9 cellular contexts compared by ENCODE assay signal in genomic region chr17:76353599-76354316, GRCh38. TPM values are rescaled to one million over a fixed set of nuclear protein-coding genes. Genes with fewer than 3 reads are reported as not detected.
A peak's percentile ranks its signal among the peaks of the same experiment; 100 is the strongest.
DNase-seq lines count a peak whose midpoint lies in the region; ATAC-seq, FAIRE-seq and TF ChIP-seq lines count a peak whose summit lies in the region.
"Had no signal": no experiment of that assay in that cellular context is flagged by ENCODE, and none has a peak within 500 bp of the region (broad histone marks: within the 10 kb centered on the region; RNA-seq: fewer than 3 reads in every experiment).

Gene PRPSAP1, minus strand, starts transcription at chr17:76353916. Its CDS starts 213 bp downstream, at chr17:76353703.

- FAIRE-seq in keratinocyte (lab: Jason Lieb, UNC), result peak; percentile 39
- FAIRE-seq: TTC549 had no signal

- TF ChIP-seq CTCF in keratinocyte (optimal IDR thresholded peaks at IDR 0.05 in 1 of 3, IDR thresholded peaks at IDR 0.05 in 1 of 3, conservative IDR thresholded peaks at IDR 0.05 in 1 of 3; ENCODE audit: extremely low read depth in 1 of 3, insufficient read depth in 2 of 3, low read length in 3 of 3), result peak in 1 of 3 experiments; percentile 31

- peak within 1 kb of the TSS; percentile 97 for H3K27ac ChIP-seq in keratinocyte (ENCODE audit: control insufficient read depth, insufficient read depth, low read length)

- H3K9me3 ChIP-seq in keratinocyte (ENCODE audit: control insufficient read depth, low read depth, low read length), result no peaks in the 10 kb centered on the region

- H2AFZ ChIP-seq in keratinocyte (ENCODE audit: control insufficient read depth, low read length), result peak within 1 kb of the TSS; percentile 98

- peak within 1 kb of the TSS; percentile 94 for H3K9ac ChIP-seq in keratinocyte (ENCODE audit: control insufficient read depth, extremely low read depth, insufficient read depth, low read length)

- peaks cover 23% of the 10 kb centered on the region for H3K79me2 ChIP-seq in keratinocyte (ENCODE audit: control insufficient read depth, insufficient read depth, low read length)

- dilution Hi-C loops in keratinocyte (cut with MboI; ENCODE audit: extremely low pct_ligation_motif_present, low sequenced_read_pairs), result no loop called here

- H3K4me3 ChIP-seq in keratinocyte (ENCODE audit: control insufficient read depth in 2 of 3, extremely low read depth in 1 of 3, insufficient read depth in 2 of 3, low read depth in 1 of 3, low read length in 3 of 3), result peak within 1 kb of the TSS; percentile 57 to 90 (median 79)

- no peaks in the 10 kb centered on the region for H3K27me3 ChIP-seq in keratinocyte (ENCODE audit: control insufficient read depth, extremely low read depth, insufficient read depth, low read length)

- H3K4me2 ChIP-seq in keratinocyte (ENCODE audit: control insufficient read depth, extremely low read depth, insufficient read depth, low read depth, low read length), result peak within 1 kb of the TSS; percentile 94

- no peaks in the 10 kb centered on the region for H3K36me3 ChIP-seq in keratinocyte (ENCODE audit: control insufficient read depth in 2 of 2, extremely low read depth in 1 of 2, insufficient read depth in 2 of 2, low read length in 2 of 2)

- ATAC-seq in GM18873 (IDR thresholded peaks at IDR 0.05; ENCODE audit: low FRiP score, unreplicated experiment) (peak; percentile 76), HG03159 (IDR thresholded peaks at IDR 0.05; ENCODE audit: unreplicated experiment) (peak; percentile 87)

- no peaks in the 10 kb centered on the region for H3K9me1 ChIP-seq in keratinocyte (ENCODE audit: control insufficient read depth, extremely low read depth, insufficient read depth, low read length)

- DNase-seq in AG08395 (ENCODE audit: low spot score) (peak; percentile 94), NCI-H2227 treated with DMSO at 0.1 percent for 48 hours (lab: John Stamatoyannopoulos, UW) (peak; percentile 92), keratinocyte (ENCODE audit: low read depth, low spot score) (peak; percentile 76)
- peak; percentile 59 to 73 (median 64) for DNase-seq in activated CD4-positive, CD25-positive, alpha-beta regulatory T cell (lab: John Stamatoyannopoulos, UW)
- peak; percentile 79 for DNase-seq in central memory CD4-positive, alpha-beta T cell
- peak; percentile 61 to 68 for DNase-seq in stimulated activated CD4-positive, alpha-beta T cell treated with anti-CD3 and anti-CD28 coated beads, Interleukin-15, amount 100 ng/mL, for 1 hour (ENCODE audit: low read depth in 1 of 2, low spot score in 1 of 2)

- H3K4me1 ChIP-seq in keratinocyte (ENCODE audit: control insufficient read depth, extremely low read depth, insufficient read depth, low read length), result peaks cover 16% of the 10 kb centered on the region

- no peaks in the 10 kb centered on the region for H4K20me1 ChIP-seq in keratinocyte (ENCODE audit: control insufficient read depth, extremely low read depth, insufficient read depth, low read length)

RNA-seq across cellular contexts. Expression of gene PRPSAP1, which starts in this region (rescaled TPM):
- polyA plus RNA-seq in keratinocyte, result 41.7 to 76.4 TPM (median 51.4 TPM) in 3 replicates
- 10.8 TPM for polyA plus RNA-seq in keratinocyte (2011; ENCODE audit: low read depth)
- 44.7 and 45.1 TPM in 2 replicates for polyA plus RNA-seq in keratinocyte (2011; cell fraction: cytosol; rRNA removed)
- 82.7 and 84.6 TPM in 2 replicates for polyA plus RNA-seq in keratinocyte (2011; cell fraction: nucleus; rRNA removed)
- 29.8 and 39.2 TPM in 2 replicates for polyA plus RNA-seq in keratinocyte (2012; ENCODE audit: low replicate concordance)
- 26.4 to 62.1 TPM (median 61.3 TPM) in 3 replicates for polyA minus RNA-seq in keratinocyte
- 37.6 TPM for polyA minus RNA-seq in keratinocyte (2011; cell fraction: cytosol; rRNA and poly(A)+ RNA removed)
- polyA minus RNA-seq in keratinocyte (2011; cell fraction: nucleus; rRNA and poly(A)+ RNA removed), result 30.5 and 58.3 TPM in 2 replicates

Comparison
In these comparisons a context has a peak if more than half of its experiments do, and no peak if none do; other contexts are left out.
1. Peak in every context shown above with its lines: DNase-seq, ATAC-seq, H3K4me3 ChIP-seq and H3K27ac ChIP-seq.